Comparison of ENCODE assay signal across 19 cellular contexts in genomic region chr17:56505154-56505756, GRCh38.
"Had no signal": no experiment of that assay in that cellular context is flagged by ENCODE, and none has a peak within 500 bp of the region (broad histone marks: within the 10 kb centered on the region; RNA-seq: fewer than 3 reads in every experiment).

No MANE protein-coding gene starts in this region.

- H3K4me3 ChIP-seq: dorsolateral prefrontal cortex, lung, pancreas, thoracic aorta, transverse colon, upper lobe of right lung, uterus had no signal

- ATAC-seq: left lobe of liver; natural killer cell treated with Interleukin-12 subunit alpha and Interleukin-12 subunit beta and Interleukin-15 and Interleukin-18, amount 100 ng/mL, for 72 hours; pancreas; sciatic nerve; stimulated activated naive B cell treated with anti-CD40 and anti-IgM and Interleukin-4, amounts not matched to agents 10 μg/mL and 1 μg/mL and 100 μg/mL, for 72 hours; upper lobe of right lung had no signal

- H3K4me1 ChIP-seq: pancreas, transverse colon, upper lobe of right lung, uterus had no signal

- H3K27me3 ChIP-seq: neutrophil, pancreas, transverse colon, upper lobe of right lung, uterus had no signal

- H3K36me3 ChIP-seq: neutrophil, pancreas, thoracic aorta, transverse colon, upper lobe of right lung, uterus had no signal

- DNase-seq: dorsolateral prefrontal cortex; effector CD4-positive, alpha-beta T cell; naive B cell; pancreas; stimulated activated CD4-positive, alpha-beta T cell treated with anti-CD3 and anti-CD28 coated beads, Interleukin-2, amount 100 ng/mL, for 24 hours; stimulated activated CD4-positive, alpha-beta T cell treated with anti-CD3 and anti-CD28 coated beads, Interleukin-4, amount 100 ng/mL, for 4 hours; stimulated activated naive B cell treated with anti-CD40 and anti-IgM and Interleukin-4, amounts not matched to agents 10 μg/mL and 1 μg/mL and 100 μg/mL, for 72 hours; transverse colon; upper lobe of right lung; uterus had no signal

- H3K9me3 ChIP-seq: neutrophil, pancreas, thoracic aorta, transverse colon, upper lobe of right lung, uterus had no signal

- H3K27ac ChIP-seq: dorsolateral prefrontal cortex, neutrophil, pancreas, thoracic aorta, transverse colon, upper lobe of right lung, uterus had no signal

- FAIRE-seq: colon, frontal cortex, keratinocyte, pancreas had no signal
